In genomic region chr22:36381513-36382079, GRCh38 we compare ENCODE assay signal across 12 cellular contexts. TPM values are rescaled to one million over a fixed set of nuclear protein-coding genes. Genes with fewer than 3 reads are reported as not detected.
A peak's percentile ranks its signal among the peaks of the same experiment; 100 is the strongest.
DNase-seq lines count a peak whose midpoint lies in the region; ATAC-seq and TF ChIP-seq lines count a peak whose summit lies in the region.
"Had no signal": no experiment of that assay in that cellular context is flagged by ENCODE, and none has a peak within 500 bp of the region (broad histone marks: within the 10 kb centered on the region; RNA-seq: fewer than 3 reads in every experiment).

No MANE protein-coding gene starts in this region.

- intact Hi-C loops in CD8-positive, alpha-beta T cell (cut with DNase I, micrococcal nuclease) = loop anchor here in 1 of 2 experiments (5.0 to 10.0 kb wide), 2 partner anchors 219 to 853 kb away; partner anchors contain the start of gene APOL3
- intact Hi-C loops in colonic mucosa (cut with DNase I) (no loop called here), prostate gland (cut with DNase I) (no loop called here)

- peaks cover 10% of the 10 kb centered on the region; the same call in 1 of the 2 replicates for H3F3A ChIP-seq in OCI-LY1 (ENCODE audit: insufficient read depth, low read length)

- ATAC-seq in CD8-positive, alpha-beta T cell = no peak
- no peak for ATAC-seq in HG02885 (IDR thresholded peaks at IDR 0.05; ENCODE audit: poor library complexity, unreplicated experiment)
- no peak for ATAC-seq in HG03457 (IDR thresholded peaks at IDR 0.05; ENCODE audit: unreplicated experiment)
- ATAC-seq: left lobe of liver had no signal

- peak overlapping the region; percentile 28 for H3K27ac ChIP-seq in CD8-positive, alpha-beta T cell (ENCODE audit: low read depth, low read length)
- H3K27ac ChIP-seq in OCI-LY1 (ENCODE audit: low read depth, low read length, poor library complexity, severe bottlenecking) = peak overlapping the region; percentile 72
- peak overlapping the region; percentile 66 for H3K27ac ChIP-seq in colonic mucosa
- H3K27ac ChIP-seq in prostate gland = peak overlapping the region; percentile 53 to 100

- CTCF ChIA-PET in CD8-positive, alpha-beta T cell (lab: Charles Lee) = interaction anchor here (0.6 to 6.9 kb wide), 8 partner anchors 37 to 126 kb away, joined by 3 to 53 read pairs (median 3); no protein-coding TSS in a partner anchor

- no peaks in the 10 kb centered on the region for H3K36me3 ChIP-seq in CD8-positive, alpha-beta T cell (ENCODE audit: insufficient read depth, low read length)
- H3K36me3 ChIP-seq in OCI-LY1 (ENCODE audit: insufficient read depth, low read length) (peaks cover 35% of the 10 kb centered on the region; the same call in 1 of the 2 replicates), colonic mucosa (no peaks in the 10 kb centered on the region), prostate gland (no peaks in the 10 kb centered on the region)

- no peaks in the 10 kb centered on the region for H3K9me3 ChIP-seq in CD8-positive, alpha-beta T cell (ENCODE audit: low read length)
- H3K9me3 ChIP-seq in OCI-LY1 (ENCODE audit: low read length) (no peaks in the 10 kb centered on the region), colonic mucosa (no peaks in the 10 kb centered on the region), prostate gland (no peaks in the 10 kb centered on the region)

- H3K4me3 ChIP-seq in CD8-positive, alpha-beta T cell (ENCODE audit: low read depth, low read length) = no peak overlapping the region
- H3K4me3 ChIP-seq in OCI-LY1 (ENCODE audit: low read depth, low read length, poor library complexity, severe bottlenecking) (no peak overlapping the region), colonic mucosa (no peak overlapping the region), prostate gland (no peak overlapping the region)

- 51% methylated on average over 5 of the region's 5 CpGs for WGBS in prostate gland

- peak overlapping the region; percentile 67 for H3K4me3 Mint-ChIP-seq in CD8-positive, alpha-beta T cell

- no peaks in the 10 kb centered on the region for H3K9me3 Mint-ChIP-seq in CD8-positive, alpha-beta T cell
- H3K9me3 Mint-ChIP-seq: brain had no signal

- peaks cover 59% of the 10 kb centered on the region for H3K36me3 Mint-ChIP-seq in CD8-positive, alpha-beta T cell

- H3K9me2 ChIP-seq in OCI-LY1 (ENCODE audit: low read depth, low read length) = no peaks in the 10 kb centered on the region

- H3K9ac ChIP-seq in OCI-LY1 (ENCODE audit: low read length) (no peak overlapping the region), colonic mucosa (ENCODE audit: low read depth in 2 of 2, low read length in 2 of 2) (peak overlapping the region in 1 of 2 donors; percentile 30)

- no peak for DNase-seq in CD8-positive, alpha-beta T cell
- DNase-seq in colonic mucosa (no peak), prostate gland (ENCODE audit: low spot score) (no peak), NCI-H748 (lab: John Stamatoyannopoulos, UW; ENCODE audit: unreplicated experiment) (no peak), foreskin melanocyte (no peak)
- DNase-seq: activated CD4-positive, alpha-beta T cell treated with anti-CD3 and anti-CD28 coated beads for 48 hours; SHP77 treated with DMSO at 0.1 percent for 48 hours had no signal

- no peaks in the 10 kb centered on the region for H3K27me3 ChIP-seq in CD8-positive, alpha-beta T cell (ENCODE audit: insufficient read depth, low read length)
- H3K27me3 ChIP-seq in OCI-LY1 (ENCODE audit: insufficient read depth, low read length) (no peaks in the 10 kb centered on the region), colonic mucosa (no peaks in the 10 kb centered on the region), prostate gland (replicated peaks; ENCODE audit: insufficient read depth) (no peaks in the 10 kb centered on the region)

- no peaks in the 10 kb centered on the region for H3K27me3 Mint-ChIP-seq in CD8-positive, alpha-beta T cell (ENCODE audit: low read depth)

- H3K4me1 Mint-ChIP-seq in CD8-positive, alpha-beta T cell (ENCODE audit: low read depth) = peaks cover 81% of the 10 kb centered on the region

- no peaks in the 10 kb centered on the region for H4K20me1 ChIP-seq in OCI-LY1 (ENCODE audit: insufficient read depth, low read length)

- H3K27ac Mint-ChIP-seq in CD8-positive, alpha-beta T cell = peak overlapping the region; percentile 89

- no peak for TF ChIP-seq POLR2A in prostate gland (IDR thresholded peaks at IDR 0.05)

- H3K4me1 ChIP-seq in CD8-positive, alpha-beta T cell (ENCODE audit: insufficient read depth, low read length) = peaks cover 79% of the 10 kb centered on the region
- H3K4me1 ChIP-seq in OCI-LY1 (ENCODE audit: insufficient read depth, low read length, severe bottlenecking) (peaks cover 90% of the 10 kb centered on the region), colonic mucosa (peaks cover 20% of the 10 kb centered on the region), prostate gland (replicated peaks) (peaks cover 15% of the 10 kb centered on the region)

- POLR2A ChIA-PET in CD8-positive, alpha-beta T cell (lab: Charles Lee) = interaction anchor here (1.1 to 6.7 kb wide), 6 partner anchors 20 to 82 kb away, joined by 3 to 79 read pairs (median 4); no protein-coding TSS in a partner anchor

- H2AFZ ChIP-seq in OCI-LY1 (ENCODE audit: low read length) = no peak overlapping the region

- H3K79me2 ChIP-seq in OCI-LY1 (ENCODE audit: insufficient read depth, low read length) = peaks cover 84% of the 10 kb centered on the region

- peak overlapping the region; percentile 29; the same call in 1 of the 2 replicates for H3K4me2 ChIP-seq in OCI-LY1 (ENCODE audit: low read length)

- no peak for TF ChIP-seq CTCF in CD8-positive, alpha-beta T cell (IDR thresholded peaks at IDR 0.05)
- TF ChIP-seq CTCF in OCI-LY1 (IDR thresholded peaks at IDR 0.05; ENCODE audit: low read length) (no peak), colonic mucosa (IDR thresholded peaks at IDR 0.05) (no peak), prostate gland (IDR thresholded peaks at IDR 0.05) (no peak)

RNA-seq across cellular contexts. Expression of gene MYH9, which starts 6.2 kb away (rescaled TPM):
- 100 to 1,000 TPM; 703 to 757 TPM for total RNA-seq in CD8-positive, alpha-beta T cell
- total RNA-seq in colonic mucosa = 100 to 1,000 TPM; 711 to 719 TPM
- total RNA-seq in prostate gland = 100 to 1,000 TPM; 295 to 329 TPM
